In the genomic region with DNA sequence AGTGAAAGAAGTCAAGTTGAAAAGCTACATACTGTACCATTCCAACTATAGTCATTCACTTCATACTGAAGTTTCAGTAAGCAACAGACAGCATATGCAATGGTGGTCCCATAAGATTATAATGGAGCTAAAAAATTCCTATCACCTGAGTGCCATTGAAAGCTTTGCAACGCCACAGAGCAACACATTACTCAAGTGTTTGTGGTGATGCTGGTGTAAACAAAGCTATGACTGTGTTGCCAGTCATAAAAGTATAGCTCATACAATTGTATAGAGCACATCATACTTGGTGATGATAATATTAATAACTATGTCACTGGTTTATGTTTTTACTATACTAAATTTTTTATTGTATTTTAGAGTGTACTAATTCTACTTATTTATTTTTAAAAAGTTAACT, we compare ENCODE assay signal across 29 cellular contexts.
"Had no signal": no experiment of that assay in that cellular context is flagged by ENCODE, and none has a peak within 500 bp of the region (broad histone marks: within the 10 kb centered on the region; RNA-seq: fewer than 3 reads in every experiment).

No MANE protein-coding gene starts in this region.

- H3K27ac ChIP-seq: coronary artery, esophagus squamous epithelium, gastrocnemius medialis, neural progenitor cell, parathyroid adenoma, suprapubic skin, transverse colon, vagina had no signal

- H3K9me3 Mint-ChIP-seq: nephron; neural progenitor cell; stimulated activated naive CD8-positive, alpha-beta T cell treated with anti-CD3 and anti-CD28 coated beads, Interleukin-15, amount 100 ng/mL, for 72 hours had no signal

- DNase-seq: dermis blood vessel endothelial cell; effector memory CD4-positive, alpha-beta T cell; erythroblast; esophagus squamous epithelium; gastrocnemius medialis; head of caudate nucleus; mesenchymal stem cell; midbrain; naive thymus-derived CD4-positive, alpha-beta T cell; stimulated activated CD4-positive, alpha-beta T cell treated with anti-CD3 and anti-CD28 coated beads, Interleukin-12 subunit alpha, Interleukin-12 subunit beta, amount 100 ng/mL, for 4 hours; stimulated activated CD4-positive, alpha-beta T cell treated with anti-CD3 and anti-CD28 coated beads, Interleukin-1b, Interleukin-23, amount 100 ng/mL, for 48 hours; stimulated activated CD4-positive, alpha-beta T cell treated with anti-CD3 and anti-CD28 coated beads, Interleukin-4, amount 100 ng/mL, for 1 hour; stimulated activated CD8-positive, alpha-beta memory T cell treated with anti-CD3 and anti-CD28 coated beads, Interleukin-4, amount 100 ng/mL, for 48 hours; stimulated activated naive CD4-positive, alpha-beta T cell; stimulated activated naive CD8-positive, alpha-beta T cell treated with anti-CD3 and anti-CD28 coated beads, Interleukin-15, amount 100 ng/mL, for 72 hours; transverse colon had no signal

- H3K4me1 Mint-ChIP-seq: naive thymus-derived CD4-positive, alpha-beta T cell; nephron; stimulated activated naive CD8-positive, alpha-beta T cell treated with anti-CD3 and anti-CD28 coated beads, Interleukin-15, amount 100 ng/mL, for 72 hours had no signal

- H3K36me3 ChIP-seq: esophagus squamous epithelium, gastrocnemius medialis, neural progenitor cell, suprapubic skin, transverse colon, vagina had no signal

- H3K9me3 ChIP-seq: esophagus squamous epithelium, gastrocnemius medialis, suprapubic skin, transverse colon, vagina had no signal

- H3K4me1 ChIP-seq: esophagus squamous epithelium, gastrocnemius medialis, parathyroid adenoma, suprapubic skin, transverse colon, vagina had no signal

- H3K27me3 ChIP-seq: esophagus squamous epithelium, gastrocnemius medialis, neural progenitor cell, suprapubic skin, transverse colon, vagina had no signal

- FAIRE-seq: endothelial cell of umbilical vein, keratinocyte had no signal

- H3K4me3 Mint-ChIP-seq: naive thymus-derived CD4-positive, alpha-beta T cell; nephron; neural progenitor cell; stimulated activated naive CD8-positive, alpha-beta T cell treated with anti-CD3 and anti-CD28 coated beads, Interleukin-15, amount 100 ng/mL, for 72 hours had no signal

- H3K36me3 Mint-ChIP-seq: neural progenitor cell had no signal

- H3K4me3 ChIP-seq: coronary artery, esophagus squamous epithelium, gastrocnemius medialis, lung, neural progenitor cell, smooth muscle cell, suprapubic skin, transverse colon, vagina had no signal

- ATAC-seq: gastrocnemius medialis; left lobe of liver; naive thymus-derived CD4-positive, alpha-beta T cell; sciatic nerve; stimulated activated naive CD8-positive, alpha-beta T cell treated with anti-CD3 and anti-CD28 coated beads, Interleukin-15, amount 100 ng/mL, for 72 hours had no signal

- H3K27me3 Mint-ChIP-seq: stimulated activated naive CD8-positive, alpha-beta T cell treated with anti-CD3 and anti-CD28 coated beads, Interleukin-15, amount 100 ng/mL, for 72 hours had no signal

- H3K27ac Mint-ChIP-seq: naive thymus-derived CD4-positive, alpha-beta T cell; nephron; neural progenitor cell; progenitor cell of endocrine pancreas; stimulated activated naive CD8-positive, alpha-beta T cell treated with anti-CD3 and anti-CD28 coated beads, Interleukin-15, amount 100 ng/mL, for 72 hours had no signal
